1 cellular context compared by ENCODE assay signal in genomic region chr12:124906606-124907261, GRCh38.
A peak's percentile ranks its signal among the peaks of the same experiment; 100 is the strongest.
TF ChIP-seq lines count a peak whose summit lies in the region.

No MANE protein-coding gene starts in this region.

TF ChIP-seq in HEK293, 187 proteins besides CTCF, POLR2A, EP300 and RAD21 (continued from another document):
- TF ChIP-seq SETDB1 (IDR thresholded peaks at IDR 0.05; ENCODE audit: insufficient read length, low read length), result no peak
- no peak for TF ChIP-seq ZNF223 (tag by site-specific recombination; IDR thresholded peaks at IDR 0.05)
- no peak for TF ChIP-seq ZNF174 (tag by site-specific recombination; IDR thresholded peaks at IDR 0.05)
- TF ChIP-seq ZEB2 (tag by site-specific recombination; IDR thresholded peaks at IDR 0.05), result peak; percentile 82
- TF ChIP-seq SP7 (tag by site-specific recombination; IDR thresholded peaks at IDR 0.05), result no peak
- TF ChIP-seq ZFP69B (tag by site-specific recombination; IDR thresholded peaks at IDR 0.05), result peak; percentile 55; the same call in 1 of the 2 replicates
- no peak for TF ChIP-seq ZBTB21 (tag by site-specific recombination; IDR thresholded peaks at IDR 0.05)
- TF ChIP-seq, protein P1, sequence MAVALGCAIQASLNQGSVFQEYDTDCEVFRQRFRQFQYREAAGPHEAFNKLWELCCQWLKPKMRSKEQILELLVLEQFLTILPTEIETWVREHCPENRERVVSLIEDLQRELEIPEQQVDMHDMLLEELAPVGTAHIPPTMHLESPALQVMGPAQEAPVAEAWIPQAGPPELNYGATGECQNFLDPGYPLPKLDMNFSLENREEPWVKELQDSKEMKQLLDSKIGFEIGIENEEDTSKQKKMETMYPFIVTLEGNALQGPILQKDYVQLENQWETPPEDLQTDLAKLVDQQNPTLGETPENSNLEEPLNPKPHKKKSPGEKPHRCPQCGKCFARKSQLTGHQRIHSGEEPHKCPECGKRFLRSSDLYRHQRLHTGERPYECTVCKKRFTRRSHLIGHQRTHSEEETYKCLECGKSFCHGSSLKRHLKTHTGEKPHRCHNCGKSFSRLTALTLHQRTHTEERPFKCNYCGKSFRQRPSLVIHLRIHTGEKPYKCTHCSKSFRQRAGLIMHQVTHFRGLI (tag by site-specific recombination; IDR thresholded peaks at IDR 0.05), result 0 out of 2 replicates have a peak, but pooled peaks have one; percentile 15
- TF ChIP-seq ZNF175 (tag by site-specific recombination; IDR thresholded peaks at IDR 0.05), result no peak
- TF ChIP-seq ZNF423 (tag by site-specific recombination; IDR thresholded peaks at IDR 0.05), result no peak
- TF ChIP-seq ZNF138 (tag by site-specific recombination; IDR thresholded peaks at IDR 0.05; ENCODE audit: borderline replicate concordance), result no peak
- no peak for TF ChIP-seq ZNF473 (tag by site-specific recombination; IDR thresholded peaks at IDR 0.05)
- no peak for TF ChIP-seq KLF16 (tag by site-specific recombination; IDR thresholded peaks at IDR 0.05)
